ENCODE assay signal across 1 cellular context in genomic region chr2:7758065-7758759, GRCh38.
TF ChIP-seq lines count a peak whose summit lies in the region.

No MANE protein-coding gene starts in this region.

TF ChIP-seq in GM12878, 131 proteins besides CTCF, POLR2A, EP300 and RAD21 (continued from another document):
- peak; percentile 67 for TF ChIP-seq SKIL (IDR thresholded peaks at IDR 0.05; ENCODE audit: low read depth, poor library complexity, severe bottlenecking)
- no peak for TF ChIP-seq SMARCA5 (IDR thresholded peaks at IDR 0.05)
- peak; percentile 76 for TF ChIP-seq EED (IDR thresholded peaks at IDR 0.05; ENCODE audit: low read depth)
- TF ChIP-seq SMAD5 (IDR thresholded peaks at IDR 0.05; ENCODE audit: low read depth): no peak
- TF ChIP-seq CBFB (IDR thresholded peaks at IDR 0.05; ENCODE audit: low read depth): peak; percentile 65; the same call in 1 of the 2 replicates
- peak; percentile 70 for TF ChIP-seq IKZF1 (conservative IDR thresholded peaks at IDR 0.05)
- 0 out of 2 replicates have a peak, but pooled peaks have one; percentile 17 for TF ChIP-seq RELB (IDR thresholded peaks at IDR 0.05; ENCODE audit: low read depth)
- peak; percentile 77 for TF ChIP-seq GABPA (IDR thresholded peaks at IDR 0.05; ENCODE audit: low read depth)
- TF ChIP-seq SUZ12 (IDR thresholded peaks at IDR 0.05; ENCODE audit: unreplicated experiment): no peak
- TF ChIP-seq MLLT1 (IDR thresholded peaks at IDR 0.05): no peak
- no peak for TF ChIP-seq STAT1 (conservative IDR thresholded peaks at IDR 0.05)
- TF ChIP-seq ETV6 (conservative IDR thresholded peaks at IDR 0.05 in 1 of 2, IDR thresholded peaks at IDR 0.05 in 1 of 2; ENCODE audit: borderline replicate concordance in 1 of 2, low read depth in 1 of 2): peak in 1 of 2 experiments; percentile 89; a peak in 1 of 4 replicates
- TF ChIP-seq FOXM1 (IDR thresholded peaks at IDR 0.05; ENCODE audit: low read depth, low read length): peak; percentile 91; the same call in 1 of the 2 replicates
- peak; percentile 62 to 84 for TF ChIP-seq IKZF2 (IDR thresholded peaks at IDR 0.05)
- no peak for TF ChIP-seq ZZZ3 (IDR thresholded peaks at IDR 0.05; ENCODE audit: control insufficient read depth, insufficient read length, low read depth)
- TF ChIP-seq SRF (IDR thresholded peaks at IDR 0.05; ENCODE audit: low read depth in 2 of 2, low read length in 2 of 2): peak in 1 of 2 experiments; percentile 79; a peak in 2 of 4 replicates
- 0 out of 2 replicates have a peak, but pooled peaks have one; percentile 38 for TF ChIP-seq CREB1 (IDR thresholded peaks at IDR 0.05; ENCODE audit: low read depth)
- TF ChIP-seq PAX5 (IDR thresholded peaks at IDR 0.05; ENCODE audit: borderline replicate concordance, low read depth, low read length): no peak
- peak; percentile 87 for TF ChIP-seq MTA3 (IDR thresholded peaks at IDR 0.05; ENCODE audit: borderline replicate concordance, low read length)
- no peak for TF ChIP-seq KAT2A (conservative IDR thresholded peaks at IDR 0.05; ENCODE audit: control insufficient read depth, low read depth, low read length)
- peak; percentile 67; the same call in 1 of the 2 replicates for TF ChIP-seq ZNF217 (IDR thresholded peaks at IDR 0.05)
- peak; percentile 95 for TF ChIP-seq IRF4 (IDR thresholded peaks at IDR 0.05; ENCODE audit: low read depth, low read length)
- TF ChIP-seq CBX5 (IDR thresholded peaks at IDR 0.05; ENCODE audit: low read depth): 0 out of 2 replicates have a peak, but pooled peaks have one; percentile 29
- peak; percentile 100 for TF ChIP-seq JUNB (IDR thresholded peaks at IDR 0.05)
- TF ChIP-seq DPF2 (IDR thresholded peaks at IDR 0.05): peak; percentile 86
- TF ChIP-seq WRNIP1 (IDR thresholded peaks at IDR 0.05; ENCODE audit: borderline replicate concordance, low read depth, low read length): no peak
- peak; percentile 73; the same call in 1 of the 2 replicates for TF ChIP-seq JUND (IDR thresholded peaks at IDR 0.05; ENCODE audit: low read depth, low read length)
- no peak for TF ChIP-seq SMAD1 (IDR thresholded peaks at IDR 0.05; ENCODE audit: low read depth, partially characterized antibody)
- no peak for TF ChIP-seq RELA (IDR thresholded peaks at IDR 0.05; ENCODE audit: borderline replicate concordance, partially characterized antibody)
- TF ChIP-seq RB1 (IDR thresholded peaks at IDR 0.05; ENCODE audit: borderline replicate concordance): no peak
- no peak for TF ChIP-seq ZNF384 (IDR thresholded peaks at IDR 0.05; ENCODE audit: borderline replicate concordance, low read depth, low read length)
- no peak for TF ChIP-seq NFXL1 (IDR thresholded peaks at IDR 0.05; ENCODE audit: borderline replicate concordance)
- TF ChIP-seq RUNX3 (IDR thresholded peaks at IDR 0.05; ENCODE audit: low read length): peak; percentile 95
- TF ChIP-seq ZNF24 (IDR thresholded peaks at IDR 0.05): peak; percentile 66; the same call in 1 of the 2 replicates
- no peak for TF ChIP-seq E2F4 (IDR thresholded peaks at IDR 0.05; ENCODE audit: low read depth, low read length)
- TF ChIP-seq TCF3 (IDR thresholded peaks at IDR 0.05; ENCODE audit: borderline replicate concordance, insufficient read depth, low read depth, low read length): 0 out of 2 replicates have a peak, but pooled peaks have one; percentile 33
- no peak for TF ChIP-seq MAX (IDR thresholded peaks at IDR 0.05; ENCODE audit: low read depth, low read length)
- peak; percentile 97 for TF ChIP-seq BCL11A (IDR thresholded peaks at IDR 0.05; ENCODE audit: low read depth, low read length)
- peak; percentile 70 for TF ChIP-seq MEF2A (IDR thresholded peaks at IDR 0.05; ENCODE audit: insufficient read depth, low read depth, low read length)
- no peak for TF ChIP-seq RCOR1 (conservative IDR thresholded peaks at IDR 0.05; ENCODE audit: low read depth, low read length)
- peak; percentile 42; the same call in 1 of the 2 replicates for TF ChIP-seq PML (IDR thresholded peaks at IDR 0.05; ENCODE audit: low read length)
- TF ChIP-seq POLR2AphosphoS5 (IDR thresholded peaks at IDR 0.05; ENCODE audit: low read length): no peak
- peak; percentile 38 for TF ChIP-seq BCL3 (IDR thresholded peaks at IDR 0.05; ENCODE audit: borderline replicate concordance, insufficient read depth, low read depth, low read length, poor library complexity, severe bottlenecking)
